8 cellular contexts compared by ENCODE assay signal in the genomic region with DNA sequence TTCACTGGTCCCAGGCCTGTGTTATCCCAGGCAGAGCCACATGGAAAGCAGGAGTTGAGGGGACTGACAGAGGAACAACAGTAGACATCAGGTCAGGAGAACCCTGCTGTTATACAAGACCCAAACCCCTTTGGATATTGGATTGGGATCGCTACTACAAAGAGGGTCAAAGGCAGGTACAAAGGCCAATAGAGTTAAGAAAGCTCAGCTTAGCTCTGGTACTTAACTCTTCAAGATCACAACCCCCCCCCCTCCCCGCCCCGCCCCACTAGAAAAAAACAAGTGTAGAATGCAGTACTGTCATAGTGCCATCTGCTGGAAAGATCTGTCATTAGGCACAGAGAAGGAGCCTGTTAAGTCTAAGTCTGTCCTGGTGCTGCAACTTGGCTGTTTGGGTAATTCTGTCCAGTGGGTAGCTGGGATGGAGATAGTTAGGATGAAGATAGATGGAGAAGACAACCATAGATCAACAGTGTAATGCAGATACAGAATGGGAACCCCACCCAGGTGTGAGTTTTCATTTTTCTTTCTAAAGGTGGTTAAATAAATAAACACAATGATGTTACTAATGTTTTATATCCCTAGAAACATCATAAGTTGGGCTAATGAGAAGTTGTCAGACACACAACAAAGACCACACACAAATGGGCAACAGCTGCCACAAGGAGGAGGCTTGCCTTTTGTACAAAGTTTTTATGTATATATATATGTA. TPM values are rescaled to one million over a fixed set of nuclear protein-coding genes. Genes with fewer than 3 reads are reported as not detected.
DNase-seq lines count a peak whose midpoint lies in the region; TF ChIP-seq lines count a peak whose summit lies in the region.

No MANE protein-coding gene starts in this region.

- peaks cover 5% of the 10 kb centered on the region for H3K36me3 Mint-ChIP-seq in IgD-negative memory B cell

- H3K9me3 ChIP-seq in Peyer's patch (no peaks in the 10 kb centered on the region), right atrium auricular region (no peaks in the 10 kb centered on the region)

- peak overlapping the region in 2 of 4 donors; percentile 19 to 22 for H3K27ac ChIP-seq in Peyer's patch
- H3K27ac ChIP-seq in angular gyrus (ENCODE audit: low read depth, low read length), result peak overlapping the region; percentile 4
- peak overlapping the region in 1 of 2 donors; percentile 19 for H3K27ac ChIP-seq in right atrium auricular region

- peak overlapping the region in 2 of 3 donors; percentile 0 to 83 for H3K27ac Mint-ChIP-seq in IgD-negative memory B cell

- no peaks in the 10 kb centered on the region for H3K9me3 Mint-ChIP-seq in IgD-negative memory B cell

- H3K36me3 ChIP-seq in Peyer's patch (peaks cover 0 to 50% (median 0%) of the 10 kb centered on the region in 3 donors), right atrium auricular region (peaks cover 49% of the 10 kb centered on the region)

- no peak for TF ChIP-seq POLR2A in Peyer's patch (IDR thresholded peaks at IDR 0.05)

- no peaks in the 10 kb centered on the region for H3K27me3 Mint-ChIP-seq in IgD-negative memory B cell

- no peak overlapping the region for H3K4me3 Mint-ChIP-seq in IgD-negative memory B cell

- H3K27me3 ChIP-seq in Peyer's patch, result no peaks in the 10 kb centered on the region
- H3K27me3 ChIP-seq in right atrium auricular region, result no peaks in the 10 kb centered on the region

- peak in 5 of 6 experiments; percentile 31 to 68 (median 63) for TF ChIP-seq CTCF in Peyer's patch (IDR thresholded peaks at IDR 0.05)
- TF ChIP-seq CTCF in right atrium auricular region (IDR thresholded peaks at IDR 0.05), result peak; percentile 48 to 64
- TF ChIP-seq CTCF in retinal pigment epithelial cell (conservative IDR thresholded peaks at IDR 0.05; ENCODE audit: low read depth, low read length), result peak; percentile 71

- H3K4me3 ChIP-seq in Peyer's patch (no peak overlapping the region), right atrium auricular region (no peak overlapping the region), retinal pigment epithelial cell (ENCODE audit: low read length) (no peak overlapping the region)

- peaks cover 0 to 3% (median 2%) of the 10 kb centered on the region in 3 donors for H3K4me1 Mint-ChIP-seq in IgD-negative memory B cell

- H3K4me1 ChIP-seq in Peyer's patch (no peaks in the 10 kb centered on the region), right atrium auricular region (peaks cover 0 to 12% of the 10 kb centered on the region in 2 donors)

- DNase-seq in activated gamma-delta T cell treated with Interleukin-2 at 50 U/mL for 16 hours, result peak; percentile 36
- no peak for DNase-seq in activated gamma-delta T cell (lab: John Stamatoyannopoulos, UW)
- DNase-seq in Peyer's patch, result peak; percentile 54 to 67 (median 63)
- no peak for DNase-seq in right atrium auricular region (ENCODE audit: low spot score)
- peak; percentile 22 for DNase-seq in retinal pigment epithelial cell (ENCODE audit: low read depth)
- DNase-seq in activated CD8-positive, alpha-beta memory T cell treated with anti-CD3 and anti-CD28 coated beads, Interleukin-2, amount 50 U/mL, for 4 hours, result no peak

RNA-seq across cellular contexts. Expression of gene REM2, which starts 17.2 kb away (rescaled TPM):
- polyA plus RNA-seq in IgD-negative memory B cell, result 2.6 TPM
- total RNA-seq in Peyer's patch (1 to 10 TPM in 3 of 4 donors, under 1 TPM in 1; 0.57 to 2.1 (median 1.4) TPM), right atrium auricular region (not detected)

RNA-seq across cellular contexts. Expression of gene RBM23, which starts 18.7 kb away (rescaled TPM):
- polyA plus RNA-seq in IgD-negative memory B cell, result 49.7 TPM
- total RNA-seq in Peyer's patch, result 100 to 1,000 TPM in 2 of 4 donors, 10 to 100 TPM in 2; 84.4 to 155 (median 116) TPM
- total RNA-seq in right atrium auricular region, result 100 to 1,000 TPM in 1 of 2 donors, 10 to 100 TPM in 1; 76.5 to 774 TPM

RNA-seq across cellular contexts. Expression of gene LRP10, which starts 28.7 kb away (rescaled TPM):
- 113 TPM for polyA plus RNA-seq in IgD-negative memory B cell
- total RNA-seq in Peyer's patch (100 to 1,000 TPM in 3 of 4 donors, 10 to 100 TPM in 1; 69.3 to 250 (median 221) TPM), right atrium auricular region (100 to 1,000 TPM in 1 of 2 donors, 10 to 100 TPM in 1; 54.2 to 144 TPM)

RNA-seq across cellular contexts. Expression of gene PRMT5, which starts 28.9 kb away (rescaled TPM):
- polyA plus RNA-seq in IgD-negative memory B cell, result 45.0 TPM
- 10 to 100 TPM; 20.5 to 41.3 (median 26.6) TPM for total RNA-seq in Peyer's patch
- 10 to 100 TPM; 23.3 to 55.1 TPM for total RNA-seq in right atrium auricular region

RNA-seq across cellular contexts. Expression of gene HAUS4, which starts 56.6 kb away (rescaled TPM):
- polyA plus RNA-seq in IgD-negative memory B cell, result 28.5 TPM
- 100 to 1,000 TPM in 1 of 4 donors, 10 to 100 TPM in 3; 73.4 to 105 (median 83.5) TPM for total RNA-seq in Peyer's patch
- total RNA-seq in right atrium auricular region, result 10 to 100 TPM; 25.8 to 28.7 TPM

Comparison
In these comparisons a context has a peak if more than half of its experiments do, and no peak if none do; other contexts are left out.
1. DNase-seq: peak in activated gamma-delta T cell treated with Interleukin-2 at 50 U/mL for 16 hours (single experiment), Peyer's patch (3 of 3) and retinal pigment epithelial cell (single experiment); none in activated gamma-delta T cell (single experiment), right atrium auricular region (single experiment) and activated CD8-positive, alpha-beta memory T cell treated with anti-CD3 and anti-CD28 coated beads, Interleukin-2, amount 50 U/mL, for 4 hours (single experiment).
2. Peak in every context shown above with its lines, with median percentiles within 50 percentile points of each other: CTCF ChIP-seq.